In genomic region chr1:160956966-160957365, GRCh38 we compare ENCODE assay signal across 23 cellular contexts. TPM values are rescaled to one million over a fixed set of nuclear protein-coding genes. Genes with fewer than 3 reads are reported as not detected.
"Had no signal": no experiment of that assay in that cellular context is flagged by ENCODE, and none has a peak within 500 bp of the region (broad histone marks: within the 10 kb centered on the region; RNA-seq: fewer than 3 reads in every experiment).

No MANE protein-coding gene starts in this region.

- H3K36me3 ChIP-seq: esophagus muscularis mucosa, gastrocnemius medialis, heart right ventricle, sigmoid colon, tibial artery, upper lobe of left lung, uterus had no signal

- H3K9me3 ChIP-seq: esophagus muscularis mucosa, gastrocnemius medialis, heart right ventricle, sigmoid colon, tibial artery, upper lobe of left lung, uterus had no signal

- H3K27ac Mint-ChIP-seq: mesothelial cell of epicardium; naive thymus-derived CD4-positive, alpha-beta T cell; nephron progenitor cell had no signal

- H3K27me3 ChIP-seq: gastrocnemius medialis, sigmoid colon, tibial artery, upper lobe of left lung, uterus had no signal

- DNase-seq: effector memory CD4-positive, alpha-beta T cell; gastrocnemius medialis; heart right ventricle; hypothalamus; mammary epithelial cell; naive thymus-derived CD4-positive, alpha-beta T cell; nephron progenitor cell; posterior cingulate gyrus; sigmoid colon; small intestine; stimulated activated CD4-positive, alpha-beta T cell treated with anti-CD3 and anti-CD28 coated beads, Interleukin-12 subunit alpha, Interleukin-12 subunit beta, amount 100 ng/mL, for 4 hours; stimulated activated naive CD8-positive, alpha-beta T cell treated with anti-CD3 and anti-CD28 coated beads, Interleukin-15, Interleukin-2, amounts not matched to agents 100 U/mL and 50 U/mL, for 24 hours; tibial artery; upper lobe of left lung; uterus had no signal

- H3K4me3 ChIP-seq: esophagus muscularis mucosa, gastrocnemius medialis, heart right ventricle, sigmoid colon, tibial artery, upper lobe of left lung, uterus had no signal

- H3K4me3 Mint-ChIP-seq: mesothelial cell of epicardium; naive thymus-derived CD4-positive, alpha-beta T cell; nephron progenitor cell had no signal

- H3K36me3 Mint-ChIP-seq: mesothelial cell of epicardium; naive thymus-derived CD4-positive, alpha-beta T cell had no signal

- H3K9me3 Mint-ChIP-seq: mesothelial cell of epicardium; naive thymus-derived CD4-positive, alpha-beta T cell; nephron progenitor cell had no signal

- H3K4me1 ChIP-seq: esophagus muscularis mucosa, gastrocnemius medialis, heart right ventricle, tibial artery, upper lobe of left lung, uterus had no signal

- H3K27ac ChIP-seq: epithelial cell of prostate, esophagus muscularis mucosa, gastrocnemius medialis, heart right ventricle, sigmoid colon, tibial artery, upper lobe of left lung, uterus had no signal

RNA-seq across cellular contexts. Expression of gene ITLN2, which starts 2.4 kb away (rescaled TPM):
- total RNA-seq: esophagus muscularis mucosa; fibroblast of villous mesenchyme; gastrocnemius medialis; heart right ventricle; left lobe of liver; naive thymus-derived CD4-positive, alpha-beta T cell; osteocyte; pulmonary artery endothelial cell; sigmoid colon; temporal lobe; uterus had no signal
- polyA plus RNA-seq: naive thymus-derived CD4-positive, alpha-beta T cell had no signal
